Comparison of ENCODE assay signal across 27 cellular contexts in genomic region chr1:20526267-20526666, GRCh38. TPM values are rescaled to one million over a fixed set of nuclear protein-coding genes. Genes with fewer than 3 reads are reported as not detected.
"Had no signal": no experiment of that assay in that cellular context is flagged by ENCODE, and none has a peak within 500 bp of the region (broad histone marks: within the 10 kb centered on the region; RNA-seq: fewer than 3 reads in every experiment).

No MANE protein-coding gene starts in this region.

- FAIRE-seq: urothelium cell line had no signal

- ATAC-seq: stimulated activated effector memory CD8-positive, alpha-beta T cell treated with anti-CD3 and anti-CD28 coated beads, Interleukin-12 subunit alpha, Interleukin-12 subunit beta, amount 100 ng/mL, for 72 hours; stimulated activated memory B cell treated with anti-CD40 and anti-IgM and Interleukin-4, amounts not matched to agents 10 μg/mL and 1 μg/mL and 100 μg/mL, for 72 hours; stimulated activated naive B cell treated with anti-CD40 and anti-IgM and Interleukin-4, amounts not matched to agents 10 μg/mL and 1 μg/mL and 100 μg/mL, for 72 hours; stimulated activated naive CD8-positive, alpha-beta T cell treated with anti-CD3 and anti-CD28 coated beads, Interleukin-15, amount 100 ng/mL, for 72 hours; stimulated activated naive CD8-positive, alpha-beta T cell treated with anti-CD3 and anti-CD28 coated beads, Interleukin-15, Interleukin-2, amounts not matched to agents 100 U/mL and 50 U/mL, for 24 hours; upper lobe of right lung had no signal

- H3K4me3 ChIP-seq: stomach, suprapubic skin, testis, thoracic aorta, thyroid gland, tibial artery, tibial nerve, transverse colon, upper lobe of left lung, upper lobe of right lung, uterus, vagina had no signal

- DNase-seq: stimulated activated CD4-positive, alpha-beta T cell treated with anti-CD3 and anti-CD28 coated beads, Interleukin-2, amount 100 ng/mL, for 48 hours; stimulated activated CD4-positive, alpha-beta T cell treated with anti-CD3 and anti-CD28 coated beads, Interleukin-4, amount 100 ng/mL, for 1 hour; stimulated activated CD4-positive, alpha-beta T cell treated with anti-CD3 and anti-CD28 coated beads, Interleukin-4, amount 100 ng/mL, for 24 hours; stimulated activated CD4-positive, alpha-beta T cell treated with anti-CD3 and anti-CD28 coated beads, Interleukin-4, amount 100 ng/mL, for 4 hours; stimulated activated CD8-positive, alpha-beta memory T cell treated with anti-CD3 and anti-CD28 coated beads, Interleukin-4, amount 100 ng/mL, for 48 hours; stimulated activated naive B cell treated with anti-CD40 and anti-IgM and Interleukin-4, amounts not matched to agents 10 μg/mL and 1 μg/mL and 100 μg/mL, for 72 hours; stimulated activated naive CD4-positive, alpha-beta T cell; stimulated activated naive CD4-positive, alpha-beta T cell treated with Interleukin-2 at 50 U/mL for 16 hours; stimulated activated naive CD8-positive, alpha-beta T cell treated with anti-CD3 and anti-CD28 coated beads, Interleukin-15, amount 100 ng/mL, for 72 hours; stimulated activated naive CD8-positive, alpha-beta T cell treated with anti-CD3 and anti-CD28 coated beads, Interleukin-15, Interleukin-2, amounts not matched to agents 100 U/mL and 50 U/mL, for 24 hours; stomach; substantia nigra; testis; thyroid gland; tibial artery; transverse colon; trophoblast cell; upper lobe of left lung; upper lobe of right lung; uterus had no signal

- H3K27me3 ChIP-seq: testis, thyroid gland, upper lobe of left lung, vagina had no signal

- H3K27ac ChIP-seq: stomach, suprapubic skin, testis, thoracic aorta, thyroid gland, tibial artery, tibial nerve, transverse colon, upper lobe of left lung, upper lobe of right lung, uterus, vagina had no signal

- H3K36me3 ChIP-seq: stomach, suprapubic skin, thoracic aorta, thyroid gland, tibial artery, tibial nerve, transverse colon, upper lobe of left lung, upper lobe of right lung, uterus, vagina had no signal

- H3K4me1 ChIP-seq: testis, thyroid gland, upper lobe of right lung, uterus, vagina had no signal

- H3K9me3 ChIP-seq: stomach, suprapubic skin, testis, thoracic aorta, thyroid gland, tibial artery, tibial nerve, transverse colon, upper lobe of left lung, upper lobe of right lung, uterus, vagina had no signal

RNA-seq across cellular contexts. Expression of gene FAM43B, which starts 26.1 kb away (rescaled TPM):
- total RNA-seq: stomach, transverse colon, vagina had no signal
